Comparison of ENCODE assay signal across 29 cellular contexts in the genomic region with DNA sequence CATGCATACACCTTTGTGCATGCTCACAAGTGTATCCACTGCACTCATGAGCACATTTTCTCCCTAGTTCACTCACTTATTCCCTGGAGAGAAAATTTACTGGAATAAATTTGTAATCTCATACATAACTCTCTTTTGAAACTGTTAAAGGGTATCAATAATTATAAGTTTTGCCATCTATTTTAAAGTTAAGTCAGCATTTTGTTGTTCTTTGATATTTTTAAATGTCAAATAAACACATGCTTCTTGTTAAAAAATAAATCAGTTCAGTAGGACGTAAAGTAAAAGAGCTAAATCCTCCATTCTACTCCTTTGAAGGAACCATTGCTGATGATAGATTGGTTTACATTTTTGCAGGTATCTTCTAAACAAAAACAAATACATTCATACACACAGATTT.
"Had no signal": no experiment of that assay in that cellular context is flagged by ENCODE, and none has a peak within 500 bp of the region (broad histone marks: within the 10 kb centered on the region; RNA-seq: fewer than 3 reads in every experiment).

No MANE protein-coding gene starts in this region.

- H3K9me3 ChIP-seq: colonic mucosa, esophagus muscularis mucosa, esophagus squamous epithelium, gastrocnemius medialis, gastroesophageal sphincter, heart left ventricle, heart right ventricle had no signal

- H3K27me3 Mint-ChIP-seq: dendritic cell treated with granulocyte-macrophage colony-stimulating factor and Interleukin-4, amounts not matched to agents 40 ng/mL and 50 ng/mL, for 4 days; effector memory CD8-positive, alpha-beta T cell had no signal

- FAIRE-seq: colon, endometrium, endothelial cell of umbilical vein, frontal cortex had no signal

- H3K4me1 ChIP-seq: colonic mucosa, esophagus muscularis mucosa, esophagus squamous epithelium, foreskin keratinocyte, gastrocnemius medialis, gastroesophageal sphincter, heart left ventricle, heart right ventricle had no signal

- H3K4me3 ChIP-seq: colonic mucosa, coronary artery, dorsolateral prefrontal cortex, esophagus muscularis mucosa, esophagus squamous epithelium, gastrocnemius medialis, gastroesophageal sphincter, heart left ventricle, heart right ventricle had no signal

- H3K4me3 Mint-ChIP-seq: dendritic cell treated with granulocyte-macrophage colony-stimulating factor and Interleukin-4, amounts not matched to agents 40 ng/mL and 50 ng/mL, for 4 days; effector memory CD8-positive, alpha-beta T cell; endodermal cell had no signal

- ATAC-seq: effector memory CD8-positive, alpha-beta T cell; esophagus mucosa; foreskin keratinocyte; gastrocnemius medialis; gastroesophageal sphincter; heart left ventricle; heart right ventricle had no signal

- H3K27ac ChIP-seq: colonic mucosa, coronary artery, dorsolateral prefrontal cortex, epithelial cell of prostate, esophagus muscularis mucosa, esophagus squamous epithelium, foreskin keratinocyte, gastrocnemius medialis, gastroesophageal sphincter, heart left ventricle, heart right ventricle had no signal

- H3K27ac Mint-ChIP-seq: dendritic cell treated with granulocyte-macrophage colony-stimulating factor and Interleukin-4, amounts not matched to agents 40 ng/mL and 50 ng/mL, for 4 days; effector memory CD8-positive, alpha-beta T cell; endodermal cell had no signal

- DNase-seq: colonic mucosa; cortex of kidney; dermis blood vessel endothelial cell; dorsolateral prefrontal cortex; effector CD4-positive, alpha-beta T cell; effector CD8-positive, alpha-beta T cell; effector memory CD4-positive, alpha-beta T cell; effector memory CD8-positive, alpha-beta T cell; endodermal cell; erythroblast; esophagus squamous epithelium; foreskin fibroblast; foreskin keratinocyte; foreskin melanocyte; gastrocnemius medialis; glutamatergic neuron; head of caudate nucleus; heart left ventricle; heart right ventricle had no signal

- H3K4me1 Mint-ChIP-seq: endodermal cell had no signal

- H3K27me3 ChIP-seq: colonic mucosa, esophagus muscularis mucosa, esophagus squamous epithelium, foreskin keratinocyte, gastrocnemius medialis, gastroesophageal sphincter, heart left ventricle, heart right ventricle had no signal

- H3K36me3 ChIP-seq: colonic mucosa, esophagus muscularis mucosa, esophagus squamous epithelium, gastrocnemius medialis, gastroesophageal sphincter, heart left ventricle, heart right ventricle had no signal

- H3K9me3 Mint-ChIP-seq: dendritic cell treated with granulocyte-macrophage colony-stimulating factor and Interleukin-4, amounts not matched to agents 40 ng/mL and 50 ng/mL, for 4 days; endodermal cell had no signal
